33 cellular contexts compared by ENCODE assay signal in genomic region chr20:61922936-61923335, GRCh38.
"Had no signal": no experiment of that assay in that cellular context is flagged by ENCODE, and none has a peak within 500 bp of the region (broad histone marks: within the 10 kb centered on the region; RNA-seq: fewer than 3 reads in every experiment).

No MANE protein-coding gene starts in this region.

- H3K9me3 ChIP-seq: adrenal gland, body of pancreas, esophagus muscularis mucosa, gastrocnemius medialis had no signal

- H3K27ac Mint-ChIP-seq: activated B cell treated with CpG ODN at 0.5 μM for 24 hours; activated CD8-positive, alpha-beta T cell treated with anti-CD3 and anti-CD28 coated beads for 36 hours; activated naive CD4-positive, alpha-beta T cell treated with anti-CD3 and anti-CD28 coated beads for 36 hours; activated naive CD4-positive, alpha-beta T cell treated with anti-CD3 and anti-CD28 coated beads, Interleukin-2, amount 50 U/mL, for 24 hours; activated naive CD8-positive, alpha-beta T cell treated with anti-CD3 and anti-CD28 coated beads for 36 hours; activated naive CD8-positive, alpha-beta T cell treated with anti-CD3 and anti-CD28 coated beads, Interleukin-2, amount 50 U/mL, for 24 hours; activated T-helper 17 cell treated with anti-CD3 and anti-CD28 coated beads, Interleukin-2, amount 50 U/mL, for 72 hours; dendritic cell treated with granulocyte-macrophage colony-stimulating factor and Interleukin-4, amounts not matched to agents 40 ng/mL and 50 ng/mL, for 4 days; effector memory CD8-positive, alpha-beta T cell; T-helper 17 cell; T-helper 2 cell treated with Interferon-gamma antibody and Interleukin-4, amounts not matched to agents 5 μg/mL and 100 μg/mL, for 36 hours had no signal

- H3K27ac ChIP-seq: adrenal gland, body of pancreas, coronary artery, dorsolateral prefrontal cortex, esophagus muscularis mucosa, foreskin keratinocyte, gastrocnemius medialis, WERI-Rb-1 had no signal

- H3K27me3 Mint-ChIP-seq: activated B cell treated with CpG ODN at 0.5 μM for 24 hours; activated CD8-positive, alpha-beta T cell treated with anti-CD3 and anti-CD28 coated beads for 36 hours; activated naive CD4-positive, alpha-beta T cell treated with anti-CD3 and anti-CD28 coated beads, Interleukin-2, amount 50 U/mL, for 24 hours; activated naive CD8-positive, alpha-beta T cell treated with anti-CD3 and anti-CD28 coated beads for 36 hours; activated naive CD8-positive, alpha-beta T cell treated with anti-CD3 and anti-CD28 coated beads, Interleukin-2, amount 50 U/mL, for 24 hours; activated T-helper 17 cell treated with anti-CD3 and anti-CD28 coated beads, Interleukin-2, amount 50 U/mL, for 72 hours; dendritic cell treated with granulocyte-macrophage colony-stimulating factor and Interleukin-4, amounts not matched to agents 40 ng/mL and 50 ng/mL, for 4 days; T-helper 17 cell had no signal

- ATAC-seq: activated CD4-positive, CD25-positive, alpha-beta regulatory T cell treated with anti-CD3 and anti-CD28 coated beads, Interleukin-2, amount 50 U/mL, for 24 hours; activated CD8-positive, alpha-beta T cell treated with anti-CD3 and anti-CD28 coated beads for 36 hours; activated naive CD8-positive, alpha-beta T cell treated with anti-CD3 and anti-CD28 coated beads, Interleukin-2, amount 50 U/mL, for 24 hours; activated T-cell treated with anti-CD3 and anti-CD28 coated beads, Interleukin-2, amount 50 U/mL, for 4 hours; activated T-helper 17 cell treated with anti-CD3 and anti-CD28 coated beads, Interleukin-2, amount 50 U/mL, for 72 hours; body of pancreas; effector memory CD8-positive, alpha-beta T cell; foreskin keratinocyte; gastrocnemius medialis; T-helper 17 cell had no signal

- H3K4me1 Mint-ChIP-seq: activated B cell treated with CpG ODN at 0.5 μM for 24 hours; activated naive CD4-positive, alpha-beta T cell treated with anti-CD3 and anti-CD28 coated beads, Interleukin-2, amount 50 U/mL, for 24 hours; activated naive CD8-positive, alpha-beta T cell treated with anti-CD3 and anti-CD28 coated beads for 36 hours; activated naive CD8-positive, alpha-beta T cell treated with anti-CD3 and anti-CD28 coated beads, Interleukin-2, amount 50 U/mL, for 24 hours; activated T-helper 17 cell treated with anti-CD3 and anti-CD28 coated beads, Interleukin-2, amount 50 U/mL, for 72 hours; T-helper 17 cell had no signal

- H3K4me3 Mint-ChIP-seq: activated B cell treated with CpG ODN at 0.5 μM for 24 hours; activated CD8-positive, alpha-beta T cell treated with anti-CD3 and anti-CD28 coated beads for 36 hours; activated naive CD4-positive, alpha-beta T cell treated with anti-CD3 and anti-CD28 coated beads for 36 hours; activated naive CD4-positive, alpha-beta T cell treated with anti-CD3 and anti-CD28 coated beads, Interleukin-2, amount 50 U/mL, for 24 hours; activated naive CD8-positive, alpha-beta T cell treated with anti-CD3 and anti-CD28 coated beads for 36 hours; activated naive CD8-positive, alpha-beta T cell treated with anti-CD3 and anti-CD28 coated beads, Interleukin-2, amount 50 U/mL, for 24 hours; activated T-cell treated with anti-CD3 and anti-CD28 coated beads, Interleukin-2, amount 50 U/mL, for 4 hours; activated T-helper 17 cell treated with anti-CD3 and anti-CD28 coated beads, Interleukin-2, amount 50 U/mL, for 72 hours; dendritic cell treated with granulocyte-macrophage colony-stimulating factor and Interleukin-4, amounts not matched to agents 40 ng/mL and 50 ng/mL, for 4 days; effector memory CD8-positive, alpha-beta T cell; T-helper 17 cell; T-helper 2 cell treated with Interferon-gamma antibody and Interleukin-4, amounts not matched to agents 5 μg/mL and 100 μg/mL, for 36 hours had no signal

- H3K4me1 ChIP-seq: adrenal gland, body of pancreas, esophagus muscularis mucosa, foreskin keratinocyte, gastrocnemius medialis had no signal

- H3K36me3 Mint-ChIP-seq: activated naive CD4-positive, alpha-beta T cell treated with anti-CD3 and anti-CD28 coated beads, Interleukin-2, amount 50 U/mL, for 24 hours; activated naive CD8-positive, alpha-beta T cell treated with anti-CD3 and anti-CD28 coated beads for 36 hours had no signal

- H3K36me3 ChIP-seq: adrenal gland, esophagus muscularis mucosa, gastrocnemius medialis, WERI-Rb-1 had no signal

- DNase-seq: activated B cell treated with CpG ODN at 0.5 μM for 24 hours; activated CD4-positive, alpha-beta T cell treated with anti-CD3 and anti-CD28 coated beads for 48 hours; activated CD4-positive, alpha-beta T cell treated with anti-CD3 and anti-CD28 coated beads, Interleukin-2, amount 50 U/mL, for 1 hour; activated CD4-positive, alpha-beta T cell treated with anti-CD3 and anti-CD28 coated beads, Interleukin-2, amount 50 U/mL, for 48 hours; activated CD8-positive, alpha-beta memory T cell treated with anti-CD3 and anti-CD28 coated beads for 24 hours; activated CD8-positive, alpha-beta T cell treated with anti-CD3 and anti-CD28 coated beads for 36 hours; activated effector memory CD4-positive, alpha-beta T cell treated with Interleukin-2 at 50 U/mL for 16 hours; activated naive CD4-positive, alpha-beta T cell treated with anti-CD3 and anti-CD28 coated beads for 36 hours; activated naive CD8-positive, alpha-beta T cell treated with anti-CD3 and anti-CD28 coated beads for 36 hours; activated naive CD8-positive, alpha-beta T cell treated with anti-CD3 and anti-CD28 coated beads, Interleukin-2, amount 50 U/mL, for 24 hours; activated T-cell treated with anti-CD3 and anti-CD28 coated beads, Interleukin-2, amount 50 U/mL, for 4 hours; adrenal gland; amygdala; body of pancreas; central memory CD4-positive, alpha-beta T cell; cerebellar nuclear complex; effector CD4-positive, alpha-beta T cell; effector memory CD8-positive, alpha-beta T cell; erythroblast; foreskin keratinocyte; gastrocnemius medialis; T-helper 1 cell; T1000; WERI-Rb-1 had no signal

- H3K9me3 Mint-ChIP-seq: activated B cell treated with CpG ODN at 0.5 μM for 24 hours; activated CD8-positive, alpha-beta T cell treated with anti-CD3 and anti-CD28 coated beads for 36 hours; activated naive CD4-positive, alpha-beta T cell treated with anti-CD3 and anti-CD28 coated beads for 36 hours; activated naive CD4-positive, alpha-beta T cell treated with anti-CD3 and anti-CD28 coated beads, Interleukin-2, amount 50 U/mL, for 24 hours; activated naive CD8-positive, alpha-beta T cell treated with anti-CD3 and anti-CD28 coated beads for 36 hours; activated naive CD8-positive, alpha-beta T cell treated with anti-CD3 and anti-CD28 coated beads, Interleukin-2, amount 50 U/mL, for 24 hours; activated T-cell treated with anti-CD3 and anti-CD28 coated beads, Interleukin-2, amount 50 U/mL, for 4 hours; activated T-helper 17 cell treated with anti-CD3 and anti-CD28 coated beads, Interleukin-2, amount 50 U/mL, for 72 hours; dendritic cell treated with granulocyte-macrophage colony-stimulating factor and Interleukin-4, amounts not matched to agents 40 ng/mL and 50 ng/mL, for 4 days; effector memory CD8-positive, alpha-beta T cell; T-helper 2 cell treated with Interferon-gamma antibody and Interleukin-4, amounts not matched to agents 5 μg/mL and 100 μg/mL, for 36 hours had no signal

- H3K4me3 ChIP-seq: adrenal gland, body of pancreas, coronary artery, dorsolateral prefrontal cortex, esophagus muscularis mucosa, gastrocnemius medialis had no signal

- H3K27me3 ChIP-seq: adrenal gland, body of pancreas, dorsolateral prefrontal cortex, foreskin keratinocyte, gastrocnemius medialis had no signal
